In genomic region chr1:85322655-85323054, GRCh38 we compare ENCODE assay signal across 31 cellular contexts. TPM values are rescaled to one million over a fixed set of nuclear protein-coding genes. Genes with fewer than 3 reads are reported as not detected.
DNase-seq lines count a peak whose midpoint lies in the region; ATAC-seq, FAIRE-seq and TF ChIP-seq lines count a peak whose summit lies in the region.
"Had no signal": no experiment of that assay in that cellular context is flagged by ENCODE, and none has a peak within 500 bp of the region (broad histone marks: within the 10 kb centered on the region; RNA-seq: fewer than 3 reads in every experiment).

No MANE protein-coding gene starts in this region.

- peaks cover 12% of the 10 kb centered on the region for H3K79me1 ChIP-seq in mesenchymal stem cell (replicated peaks; ENCODE audit: low read length, poor library complexity, severe bottlenecking)

- CTCF ChIA-PET in endothelial cell of umbilical vein (lab: Charles Lee) = interaction anchor here (1.4 kb wide), 1 partner anchor 371 kb away, joined by 3 read pairs; no protein-coding TSS in a partner anchor

- intact Hi-C loops in endothelial cell of umbilical vein (cut with micrococcal nuclease) = no loop called here
- intact Hi-C loops in heart right ventricle (cut with DNase I) = no loop called here

- no peak for FAIRE-seq in endothelial cell of umbilical vein (lab: Jason Lieb, UNC)
- FAIRE-seq: frontal cortex, TTC549, urothelium cell line had no signal

- no peak overlapping the region for H2BK15ac ChIP-seq in mesenchymal stem cell (ENCODE audit: low read depth, poor library complexity, severe bottlenecking)

- no peak overlapping the region for H3K4me2 ChIP-seq in endothelial cell of umbilical vein (ENCODE audit: insufficient read depth, low read length)
- no peak overlapping the region for H3K4me2 ChIP-seq in mesenchymal stem cell (ENCODE audit: low read length, poor library complexity, severe bottlenecking)
- H3K4me2 ChIP-seq: BLaER1 treated with 17β-estradiol and CSF1 and Interleukin-3, amounts not matched to agents 10 nM and 100 nM; hepatocyte; KMS-11 had no signal

- H3K9me1 ChIP-seq in endothelial cell of umbilical vein (replicated peaks; ENCODE audit: control insufficient read depth, extremely low read depth, insufficient read depth, low read length) = no peaks in the 10 kb centered on the region

- dilution Hi-C loops in endothelial cell of umbilical vein (cut with MboI; ENCODE audit: extremely low pct_ligation_motif_present, low sequenced_read_pairs) = loop anchor here (25.0 kb wide), 1 partner anchor 365 kb away; no protein-coding TSS in a partner anchor

- peak overlapping the region; percentile 83 for H2AK5ac ChIP-seq in mesenchymal stem cell (ENCODE audit: low read length, severe bottlenecking)

- ATAC-seq in heart right ventricle = no peak
- no peak for ATAC-seq in GM19397 (IDR thresholded peaks at IDR 0.05; ENCODE audit: unreplicated experiment)
- ATAC-seq: activated CD8-positive, alpha-beta T cell treated with anti-CD3 and anti-CD28 coated beads for 36 hours; activated naive CD4-positive, alpha-beta T cell treated with anti-CD3 and anti-CD28 coated beads, Interleukin-2, amount 50 U/mL, for 72 hours; left lung; stimulated activated naive CD8-positive, alpha-beta T cell treated with anti-CD3 and anti-CD28 coated beads, Interleukin-15, Interleukin-2, amounts not matched to agents 100 U/mL and 50 U/mL, for 24 hours had no signal

- no TSS peak for BruUV-seq in endothelial cell of umbilical vein (replicated peaks; lab: Mats Ljungman, UMichigan)

- no peak overlapping the region for H3K14ac ChIP-seq in mesenchymal stem cell (ENCODE audit: low read length in 2 of 2)

- POLR2A ChIA-PET in endothelial cell of umbilical vein (lab: Charles Lee) = interaction anchor here (0.5 kb wide), 1 partner anchor 257 kb away, joined by 5 read pairs; no protein-coding TSS in a partner anchor

- H2AFZ ChIP-seq in endothelial cell of umbilical vein (ENCODE audit: low read depth, low read length) = no peak overlapping the region
- no peak overlapping the region for H2AFZ ChIP-seq in mesenchymal stem cell (ENCODE audit: low read depth, low read length)
- H2AFZ ChIP-seq: hepatocyte had no signal

- 43% methylated on average over 2 of the region's 2 CpGs for WGBS in mesenchymal stem cell
- WGBS in heart right ventricle, 2 donors = 74 to 79% methylated on average over 2 of the region's 2 CpGs

- no peaks in the 10 kb centered on the region for H4K20me1 ChIP-seq in endothelial cell of umbilical vein (replicated peaks; ENCODE audit: control insufficient read depth, extremely low read depth, insufficient read depth, low read length)

- H3K79me2 ChIP-seq in endothelial cell of umbilical vein (ENCODE audit: control insufficient read depth, insufficient read depth, low read length) = peaks cover 28% of the 10 kb centered on the region
- H3K79me2 ChIP-seq: hepatocyte had no signal

- no peak overlapping the region for H3K18ac ChIP-seq in mesenchymal stem cell (ENCODE audit: low read depth in 1 of 2, low read length in 2 of 2)

- TF ChIP-seq CTCF in endothelial cell of umbilical vein (IDR thresholded peaks at IDR 0.05; ENCODE audit: extremely low read depth in 1 of 2, insufficient read depth in 1 of 2, low read depth in 1 of 2, low read length in 2 of 2) = no peak
- no peak for TF ChIP-seq CTCF in heart right ventricle (IDR thresholded peaks at IDR 0.05)

- H2BK120ac ChIP-seq in mesenchymal stem cell (ENCODE audit: low read depth, low read length) = peak overlapping the region; percentile 19

- H3K4me1 ChIP-seq in endothelial cell of umbilical vein (ENCODE audit: control insufficient read depth, extremely low read depth, insufficient read depth, low read length) (peaks cover 84% of the 10 kb centered on the region), mesenchymal stem cell (ENCODE audit: control insufficient read depth, insufficient read depth, low read depth, low read length) (peaks cover 13% of the 10 kb centered on the region), heart right ventricle (peaks cover 0 to 35% (median 15%) of the 10 kb centered on the region in 9 donors)
- H3K4me1 ChIP-seq: prostate gland, SJCRH30 had no signal

- no peak overlapping the region for H3K4ac ChIP-seq in mesenchymal stem cell (ENCODE audit: low read depth in 1 of 2, low read length in 2 of 2)

- H3K9me3 ChIP-seq in endothelial cell of umbilical vein (replicated peaks; ENCODE audit: control insufficient read depth, insufficient read depth, low read length) = no peaks in the 10 kb centered on the region
- no peaks in the 10 kb centered on the region for H3K9me3 ChIP-seq in mesenchymal stem cell (ENCODE audit: control insufficient read depth, low read length)
- H3K9me3 ChIP-seq in heart right ventricle = no peaks in the 10 kb centered on the region
- H3K9me3 ChIP-seq: BLaER1 treated with 17β-estradiol and CSF1 and Interleukin-3, amounts not matched to agents 10 nM and 100 nM; left lung; prostate gland; sigmoid colon; SJCRH30; thoracic aorta had no signal

- no peaks in the 10 kb centered on the region for H3K27me3 ChIP-seq in endothelial cell of umbilical vein (ENCODE audit: control insufficient read depth in 2 of 2, insufficient read depth in 2 of 2, low read length in 2 of 2)
- no peaks in the 10 kb centered on the region for H3K27me3 ChIP-seq in mesenchymal stem cell (ENCODE audit: control insufficient read depth in 1 of 2, insufficient read depth in 1 of 2, low read length in 2 of 2)
- H3K27me3 ChIP-seq in heart right ventricle = no peaks in the 10 kb centered on the region
- H3K27me3 ChIP-seq: dorsolateral prefrontal cortex, hepatocyte, left lung, sigmoid colon, SJCRH30 had no signal

- no peak for TF ChIP-seq POLR2A in endothelial cell of umbilical vein (IDR thresholded peaks at IDR 0.05; ENCODE audit: low read depth, low read length)

- H2BK5ac ChIP-seq in mesenchymal stem cell (ENCODE audit: low read depth, low read length, poor library complexity, severe bottlenecking) = no peak overlapping the region

- H4K8ac ChIP-seq in mesenchymal stem cell (ENCODE audit: low read length) = no peak overlapping the region

- H3K23ac ChIP-seq in mesenchymal stem cell (ENCODE audit: low read length in 2 of 2) = no peak overlapping the region

- H2BK12ac ChIP-seq in mesenchymal stem cell (ENCODE audit: low read length in 2 of 2) = no peak overlapping the region

- H4K91ac ChIP-seq in mesenchymal stem cell (ENCODE audit: low read length) = no peak overlapping the region

- H3K4me3 ChIP-seq in endothelial cell of umbilical vein (replicated peaks in 1 of 3; ENCODE audit: insufficient read depth in 1 of 3, low read depth in 1 of 3, low read length in 3 of 3) (no peak overlapping the region), mesenchymal stem cell (ENCODE audit: insufficient read depth in 1 of 2, low read depth in 1 of 2, low read length in 2 of 2) (no peak overlapping the region), heart right ventricle (no peak overlapping the region)
- H3K4me3 ChIP-seq: BLaER1 treated with 17β-estradiol and CSF1 and Interleukin-3, amounts not matched to agents 10 nM and 100 nM; dorsolateral prefrontal cortex; hepatocyte; left lung; prostate gland; sigmoid colon; SJCRH30; thoracic aorta had no signal

- DNase-seq in HCEC 1CT (peak; percentile 76), RKO (ENCODE audit: low spot score) (peak; percentile 57), endothelial cell of umbilical vein (ENCODE audit: low read depth, low spot score) (peak; percentile 50), mesenchymal stem cell (no peak), NCI-H187 treated with DMSO at 0.1 percent for 48 hours (lab: John Stamatoyannopoulos, UW) (no peak), heart right ventricle (no peak)
- no peak for DNase-seq in activated CD8-positive, alpha-beta memory T cell treated with anti-CD3 and anti-CD28 coated beads for 24 hours
- DNase-seq: activated CD4-positive, CD25-positive, alpha-beta regulatory T cell treated with anti-CD3 and anti-CD28 coated beads, Interleukin-2, amount 50 U/mL, for 72 hours; activated CD8-positive, alpha-beta T cell treated with anti-CD3 and anti-CD28 coated beads for 36 hours; anterior cingulate cortex; DND-41; dorsolateral prefrontal cortex; immature natural killer cell; left lung; NCI-H1694; NCI-H526; sigmoid colon; SJCRH30; stimulated activated CD4-positive, alpha-beta T cell treated with anti-CD3 and anti-CD28 coated beads, Interleukin-15, amount 100 ng/mL, for 24 hours; stimulated activated naive CD8-positive, alpha-beta T cell treated with anti-CD3 and anti-CD28 coated beads, Interleukin-15, Interleukin-2, amounts not matched to agents 100 U/mL and 50 U/mL, for 24 hours; T-helper 1 cell had no signal

- H3K9ac ChIP-seq in endothelial cell of umbilical vein (replicated peaks; ENCODE audit: extremely low read depth, insufficient read depth, low read length) (no peak overlapping the region), mesenchymal stem cell (ENCODE audit: low read length) (peak overlapping the region; percentile 68)
- H3K9ac ChIP-seq: BLaER1 treated with 17β-estradiol and CSF1 and Interleukin-3, amounts not matched to agents 10 nM and 100 nM; KMS-11 had no signal

- peak overlapping the region; percentile 100 for H3K27ac ChIP-seq in endothelial cell of umbilical vein (ENCODE audit: insufficient read depth, low read depth, low read length)
- H3K27ac ChIP-seq in mesenchymal stem cell (ENCODE audit: low read length, poor library complexity, severe bottlenecking) = peak overlapping the region; percentile 21
- H3K27ac ChIP-seq in heart right ventricle = no peak overlapping the region
- H3K27ac ChIP-seq: BLaER1 treated with 17β-estradiol and CSF1 and Interleukin-3, amounts not matched to agents 10 nM and 100 nM; dorsolateral prefrontal cortex; hepatocyte; KMS-11; left lung; prostate gland; sigmoid colon; SJCRH30; thoracic aorta had no signal

- H3K36me3 ChIP-seq in endothelial cell of umbilical vein (ENCODE audit: control insufficient read depth in 2 of 2, extremely low read depth in 1 of 2, insufficient read depth in 2 of 2, low read length in 2 of 2) (no peaks in the 10 kb centered on the region), mesenchymal stem cell (ENCODE audit: control insufficient read depth in 1 of 2, insufficient read depth in 2 of 2, low read depth in 1 of 2, low read length in 2 of 2) (peaks cover 0 to 3% of the 10 kb centered on the region in 2 experiments), heart right ventricle (no peaks in the 10 kb centered on the region)
- H3K36me3 ChIP-seq: BLaER1 treated with 17β-estradiol and CSF1 and Interleukin-3, amounts not matched to agents 10 nM and 100 nM; left lung; prostate gland; thoracic aorta had no signal

RNA-seq across cellular contexts. Expression of gene BCL10, which starts 46.2 kb away (rescaled TPM):
- total RNA-seq in endothelial cell of umbilical vein = 74.5 and 78.6 TPM in 2 replicates
- 16.1 and 21.5 TPM in 2 replicates for polyA plus RNA-seq in endothelial cell of umbilical vein
- 19.8 and 20.6 TPM in 2 replicates for polyA plus RNA-seq in endothelial cell of umbilical vein (2011; cell fraction: cytosol; rRNA removed)
- 20.5 and 20.7 TPM in 2 replicates for polyA plus RNA-seq in endothelial cell of umbilical vein (2011; cell fraction: nucleus; rRNA removed)
- polyA plus RNA-seq in endothelial cell of umbilical vein (2012) = 34.1 and 55.5 TPM in 2 replicates
- 34.3 and 40.4 TPM in 2 replicates for polyA minus RNA-seq in endothelial cell of umbilical vein
- 9.3 TPM for polyA minus RNA-seq in endothelial cell of umbilical vein (2011; cell fraction: cytosol; rRNA and poly(A)+ RNA removed)
- 62.3 and 75.3 TPM in 2 replicates for polyA minus RNA-seq in endothelial cell of umbilical vein (2011; cell fraction: nucleus; rRNA and poly(A)+ RNA removed)
- polyA plus RNA-seq in mesenchymal stem cell (2013, experiment 1 of 2) = 21.7 TPM
- polyA plus RNA-seq in mesenchymal stem cell (2013, experiment 2 of 2) = 22.6 TPM
- total RNA-seq in heart right ventricle = 10 to 100 TPM in 3 of 10 donors, 1 to 10 TPM in 7; 6.2 to 15.3 (median 9.4) TPM
- 1 to 10 TPM; 4.1 to 4.3 TPM for polyA plus RNA-seq in heart right ventricle

Comparison
In these comparisons a context has a peak if more than half of its experiments do, and no peak if none do; other contexts are left out.
1. DNase-seq: peak in HCEC 1CT (single experiment), RKO (single experiment) and endothelial cell of umbilical vein (single experiment); none in mesenchymal stem cell (single experiment), NCI-H187 treated with DMSO at 0.1 percent for 48 hours (single experiment), heart right ventricle (0 of 2) and activated CD8-positive, alpha-beta memory T cell treated with anti-CD3 and anti-CD28 coated beads for 24 hours (single experiment).
2. H3K27ac ChIP-seq: peak in endothelial cell of umbilical vein (single experiment) and mesenchymal stem cell (single experiment); none in heart right ventricle (0 of 10).